Comparison of ENCODE assay signal across 8 cellular contexts in genomic region chr1:224245188-224245587, GRCh38.
DNase-seq lines count a peak whose midpoint lies in the region; ATAC-seq and TF ChIP-seq lines count a peak whose summit lies in the region.

No MANE protein-coding gene starts in this region.

- TF ChIP-seq EP300 in upper lobe of left lung (IDR thresholded peaks at IDR 0.05): no peak

- TF ChIP-seq CTCF in GM13976 (IDR thresholded peaks at IDR 0.05; ENCODE audit: borderline replicate concordance, control extremely low read depth, extremely low read depth, insufficient read depth, missing control alignments) (no peak), upper lobe of left lung (IDR thresholded peaks at IDR 0.05) (no peak)

- H3K4me3 Mint-ChIP-seq in activated T-helper 17 cell treated with anti-CD3 and anti-CD28 coated beads, Interleukin-2, amount 50 U/mL, for 72 hours: peak overlapping the region; percentile 35

- peak in 1 of 4 donors; percentile 26 for TF ChIP-seq POLR2A in upper lobe of left lung (IDR thresholded peaks at IDR 0.05)

- WGBS in upper lobe of left lung, 2 donors: 0% methylated on average over 1 of the region's 1 CpG

- H3K27me3 ChIP-seq in layer of hippocampus (ENCODE audit: control insufficient read depth, insufficient read depth, low read length): no peaks in the 10 kb centered on the region
- H3K27me3 ChIP-seq in upper lobe of left lung: no peaks in the 10 kb centered on the region

- no peaks in the 10 kb centered on the region for H3K27me3 Mint-ChIP-seq in activated T-helper 17 cell treated with anti-CD3 and anti-CD28 coated beads, Interleukin-2, amount 50 U/mL, for 72 hours

- H3K27ac ChIP-seq in layer of hippocampus (ENCODE audit: low read depth, low read length) (peak overlapping the region; percentile 21), upper lobe of left lung (peak overlapping the region; percentile 19 to 55 (median 36))

- H3K9me3 Mint-ChIP-seq in activated T-helper 17 cell treated with anti-CD3 and anti-CD28 coated beads, Interleukin-2, amount 50 U/mL, for 72 hours: no peaks in the 10 kb centered on the region

- ATAC-seq in activated T-helper 17 cell treated with anti-CD3 and anti-CD28 coated beads, Interleukin-2, amount 50 U/mL, for 72 hours (replicated peaks): peak; percentile 60
- peak; percentile 69 to 84 for ATAC-seq in upper lobe of left lung (ENCODE audit: low FRiP score in 2 of 2)

- peaks cover 52% of the 10 kb centered on the region for H3K36me3 Mint-ChIP-seq in activated T-helper 17 cell treated with anti-CD3 and anti-CD28 coated beads, Interleukin-2, amount 50 U/mL, for 72 hours (ENCODE audit: low read depth)

- DNase-seq in GM13976 (ENCODE audit: low spot score) (peak; percentile 32), LHCN-M2 (ENCODE audit: low read depth) (peak; percentile 39), upper lobe of left lung (peak in 1 of 2 donors; percentile 57), NCI-H187 (lab: John Stamatoyannopoulos, UW) (no peak), NCI-H2171 (lab: John Stamatoyannopoulos, UW) (no peak)
- no peak for DNase-seq in activated CD4-positive, CD25-positive, alpha-beta regulatory T cell treated with anti-CD3 and anti-CD28 coated beads, Interleukin-2, amount 50 U/mL, for 72 hours

- H3K4me1 ChIP-seq in upper lobe of left lung: peaks cover 8 to 12% (median 10%) of the 10 kb centered on the region in 4 donors

- no peak overlapping the region for H3K4me3 ChIP-seq in upper lobe of left lung

- in situ Hi-C loops in GM13976 (cut with MboI; ENCODE audit: low sequenced_read_pairs, unreplicated experiment): no loop called here

- H3K36me3 ChIP-seq in upper lobe of left lung: peaks cover 4 to 29% (median 21%) of the 10 kb centered on the region in 4 donors

- H3K4me1 Mint-ChIP-seq in activated T-helper 17 cell treated with anti-CD3 and anti-CD28 coated beads, Interleukin-2, amount 50 U/mL, for 72 hours: peaks cover 6% of the 10 kb centered on the region

- peak overlapping the region; percentile 91 for H3K27ac Mint-ChIP-seq in activated T-helper 17 cell treated with anti-CD3 and anti-CD28 coated beads, Interleukin-2, amount 50 U/mL, for 72 hours

- no peaks in the 10 kb centered on the region for H3K9me3 ChIP-seq in upper lobe of left lung

Comparison
In these comparisons a context has a peak if more than half of its experiments do, and no peak if none do; other contexts are left out.
1. DNase-seq: peak in GM13976 (single experiment) and LHCN-M2 (single experiment); none in activated CD4-positive, CD25-positive, alpha-beta regulatory T cell treated with anti-CD3 and anti-CD28 coated beads, Interleukin-2, amount 50 U/mL, for 72 hours (single experiment), NCI-H187 (0 of 2) and NCI-H2171 (single experiment).